10 cellular contexts compared by ENCODE assay signal in genomic region chr22:24436553-24436952, GRCh38. TPM values are rescaled to one million over a fixed set of nuclear protein-coding genes. Genes with fewer than 3 reads are reported as not detected.
DNase-seq lines count a peak whose midpoint lies in the region; ATAC-seq and TF ChIP-seq lines count a peak whose summit lies in the region.
"Had no signal": no experiment of that assay in that cellular context is flagged by ENCODE, and none has a peak within 500 bp of the region (broad histone marks: within the 10 kb centered on the region; RNA-seq: fewer than 3 reads in every experiment).

No MANE protein-coding gene starts in this region.

- DNase-seq in heart right ventricle = no peak
- DNase-seq in right cardiac atrium = no peak
- no peak for DNase-seq in SJCRH30
- peak in 1 of 3 donors; percentile 47 for DNase-seq in right lobe of liver
- no peak for DNase-seq in midbrain (lab: John Stamatoyannopoulos, UW)
- no peak for DNase-seq in foreskin keratinocyte
- DNase-seq in breast epithelium (ENCODE audit: low spot score in 2 of 2) = no peak
- DNase-seq: C1 segment of cervical spinal cord, NCI-H1930 had no signal

- TF ChIP-seq POLR2A in right lobe of liver (IDR thresholded peaks at IDR 0.05) (no peak), breast epithelium (IDR thresholded peaks at IDR 0.05) (no peak)

- H3K27ac ChIP-seq in heart right ventricle (peak overlapping the region in 9 of 10 donors; percentile 55 to 91 (median 72)), right cardiac atrium (ENCODE audit: low read length) (no peak overlapping the region), SJCRH30 (peak overlapping the region; percentile 38; the same call in 1 of the 2 replicates), right lobe of liver (peak overlapping the region; percentile 44 to 53 (median 47)), thymus (ENCODE audit: low read depth) (peak overlapping the region; percentile 88), foreskin keratinocyte (no peak overlapping the region), breast epithelium (no peak overlapping the region)

- intact Hi-C loops in heart right ventricle (cut with DNase I) = loop anchor here in 3 of 10 donors (5.0 to 10.0 kb wide), 4 partner anchors 36 to 112 kb away; no protein-coding TSS in a partner anchor
- intact Hi-C loops in right cardiac atrium (cut with DNase I) = no loop called here
- intact Hi-C loops in right lobe of liver (cut with DNase I) = no loop called here
- intact Hi-C loops in breast epithelium (cut with DNase I; ENCODE audit: low total_unique reads) = no loop called here

- peaks cover 33 to 97% (median 56%) of the 10 kb centered on the region in 9 donors for H3K4me1 ChIP-seq in heart right ventricle
- peaks cover 28% of the 10 kb centered on the region for H3K4me1 ChIP-seq in right cardiac atrium (ENCODE audit: control insufficient read depth, insufficient read depth, low read length)
- H3K4me1 ChIP-seq in SJCRH30 = peaks cover 59% of the 10 kb centered on the region
- H3K4me1 ChIP-seq in right lobe of liver = peaks cover 0 to 20% (median 9%) of the 10 kb centered on the region in 4 donors
- H3K4me1 ChIP-seq in thymus (ENCODE audit: control insufficient read depth, insufficient read depth, low read length) = peaks cover 83% of the 10 kb centered on the region
- peaks cover 7% of the 10 kb centered on the region for H3K4me1 ChIP-seq in foreskin keratinocyte
- H3K4me1 ChIP-seq in breast epithelium = peaks cover 0 to 7% of the 10 kb centered on the region in 2 donors

- peaks cover 0 to 30% (median 5%) of the 10 kb centered on the region in 9 donors for H3K36me3 ChIP-seq in heart right ventricle
- no peaks in the 10 kb centered on the region for H3K36me3 ChIP-seq in SJCRH30
- peaks cover 0 to 23% (median 8%) of the 10 kb centered on the region in 4 donors for H3K36me3 ChIP-seq in right lobe of liver
- peaks cover 73% of the 10 kb centered on the region for H3K36me3 ChIP-seq in thymus (ENCODE audit: control insufficient read depth, insufficient read depth)
- no peaks in the 10 kb centered on the region for H3K36me3 ChIP-seq in breast epithelium

- no peak overlapping the region for H3K4me3 ChIP-seq in heart right ventricle
- H3K4me3 ChIP-seq in right cardiac atrium (ENCODE audit: low read length) = no peak overlapping the region
- H3K4me3 ChIP-seq in SJCRH30 = no peak overlapping the region
- no peak overlapping the region for H3K4me3 ChIP-seq in right lobe of liver
- H3K4me3 ChIP-seq in thymus (ENCODE audit: low read length) = peak overlapping the region; percentile 87
- no peak overlapping the region for H3K4me3 ChIP-seq in breast epithelium

- no peak for ATAC-seq in heart right ventricle
- no peak for ATAC-seq in right cardiac atrium
- no peak for ATAC-seq in right lobe of liver
- no peak for ATAC-seq in foreskin keratinocyte

- TF ChIP-seq CTCF in heart right ventricle (IDR thresholded peaks at IDR 0.05) (no peak), right lobe of liver (IDR thresholded peaks at IDR 0.05) (no peak), foreskin keratinocyte (conservative IDR thresholded peaks at IDR 0.05) (no peak), breast epithelium (IDR thresholded peaks at IDR 0.05) (no peak)

- H3K27me3 ChIP-seq in heart right ventricle (no peaks in the 10 kb centered on the region), right cardiac atrium (ENCODE audit: control insufficient read depth, insufficient read depth) (no peaks in the 10 kb centered on the region), SJCRH30 (no peaks in the 10 kb centered on the region), right lobe of liver (no peaks in the 10 kb centered on the region), thymus (ENCODE audit: control insufficient read depth, insufficient read depth) (no peaks in the 10 kb centered on the region), foreskin keratinocyte (no peaks in the 10 kb centered on the region), breast epithelium (no peaks in the 10 kb centered on the region)

- WGBS in heart right ventricle, 2 donors = 90 to 92% methylated on average over 3 of the region's 3 CpGs
- 86% methylated on average over 3 of the region's 3 CpGs for WGBS in right cardiac atrium
- WGBS in right lobe of liver (ENCODE audit: insufficient coverage, low coverage, low lambda C conversion rate, missing lambda C conversion rate) = no CpG with 5 or more reads among the region's 3 CpGs
- WGBS in thymus = 45% methylated on average over 3 of the region's 3 CpGs

- H3K9me3 ChIP-seq in heart right ventricle (no peaks in the 10 kb centered on the region), right cardiac atrium (ENCODE audit: control insufficient read depth, low read length) (no peaks in the 10 kb centered on the region), SJCRH30 (replicated peaks) (no peaks in the 10 kb centered on the region), right lobe of liver (no peaks in the 10 kb centered on the region), thymus (ENCODE audit: control insufficient read depth) (no peaks in the 10 kb centered on the region), breast epithelium (no peaks in the 10 kb centered on the region)

RNA-seq across cellular contexts. Expression of gene ADORA2A, which starts 9.2 kb away (rescaled TPM):
- 1 to 10 TPM; 1.5 to 9.7 (median 3.8) TPM for total RNA-seq in heart right ventricle
- 1 to 10 TPM; 4.9 to 6.1 TPM for polyA plus RNA-seq in heart right ventricle
- 1 to 10 TPM; 3.7 to 5.6 (median 4.8) TPM for total RNA-seq in right cardiac atrium
- 6.6 TPM for polyA plus RNA-seq in right cardiac atrium
- total RNA-seq in SJCRH30 (2014; rRNA removed; shearing (Covaris generic)) = 6.9 and 8.7 TPM in 2 replicates
- total RNA-seq in right lobe of liver = 1 to 10 TPM; 2.0 to 7.7 (median 3.6) TPM
- polyA plus RNA-seq in thymus = 21.8 TPM
- total RNA-seq in foreskin keratinocyte = 0.25 and 0.44 TPM in 2 replicates
- 0.19 and 0.32 TPM in 2 replicates for polyA plus RNA-seq in foreskin keratinocyte
- total RNA-seq in breast epithelium = 1 to 10 TPM; 1.8 to 4.3 (median 3.4) TPM

RNA-seq across cellular contexts. Expression of gene UPB1, which starts 58.6 kb away (rescaled TPM):
- total RNA-seq in heart right ventricle (1 to 10 TPM in 6 of 10 donors, under 1 TPM in 4; 0.45 to 2.7 (median 1.0) TPM), right cardiac atrium (1 to 10 TPM; 1.8 to 6.6 (median 2.9) TPM), right lobe of liver (100 to 1,000 TPM in 3 of 6 experiments, 10 to 100 TPM in 3; 50.6 to 169 (median 100) TPM), foreskin keratinocyte (not detected in 2 replicates), breast epithelium (under 1 TPM; 0.16 to 0.44 (median 0.33) TPM)
- polyA plus RNA-seq in heart right ventricle (1 to 10 TPM in 1 of 2 donors, under 1 TPM in 1; 0.32 to 3.7 TPM), right cardiac atrium (2.7 TPM), thymus (6.3 TPM), foreskin keratinocyte (not detected in 2 replicates)
- total RNA-seq in SJCRH30 (2014; rRNA removed; shearing (Covaris generic)) = 0.04 TPM in 1 of 2 replicates, not detected in the other

Comparison
In these comparisons a context has a peak if more than half of its experiments do, and no peak if none do; other contexts are left out.
1. H3K27ac ChIP-seq: peak in heart right ventricle (9 of 10), SJCRH30 (single experiment), right lobe of liver (3 of 3) and thymus (single experiment); none in right cardiac atrium (single experiment), foreskin keratinocyte (single experiment) and breast epithelium (0 of 2).
2. RNA of gene UPB1, which starts 58.6 kb away (total RNA-seq): 50.6 to 169 TPM in right lobe of liver; 1.8 to 6.6 TPM in right cardiac atrium, 0.45 to 2.7 TPM in heart right ventricle, 0.16 to 0.44 TPM in breast epithelium, 0.04 TPM in SJCRH30 and not detected in foreskin keratinocyte; every median in the first group is over 4 times any median in the second.